In the genomic region with DNA sequence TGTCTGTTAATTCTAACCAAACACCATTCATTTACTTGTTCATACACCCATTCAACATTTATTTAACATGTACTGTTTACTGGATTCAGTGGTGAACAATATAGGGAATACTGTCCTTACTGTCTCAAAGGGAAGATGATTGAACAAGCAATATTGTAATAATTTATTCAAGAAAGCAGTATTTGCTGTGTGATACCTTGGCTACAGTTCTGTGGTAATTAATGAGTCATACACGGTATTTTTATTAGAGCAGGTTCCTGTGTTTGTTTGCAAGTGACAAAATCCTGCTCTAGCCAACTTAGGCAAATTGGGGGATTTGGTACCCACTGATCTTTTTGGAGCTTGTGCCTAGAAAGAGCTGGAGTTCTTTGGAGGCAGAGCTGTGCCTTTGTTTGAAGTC, we compare ENCODE assay signal across 15 cellular contexts. TPM values are rescaled to one million over a fixed set of nuclear protein-coding genes. Genes with fewer than 3 reads are reported as not detected.
DNase-seq lines count a peak whose midpoint lies in the region; ATAC-seq, FAIRE-seq and TF ChIP-seq lines count a peak whose summit lies in the region.
"Had no signal": no experiment of that assay in that cellular context is flagged by ENCODE, and none has a peak within 500 bp of the region (broad histone marks: within the 10 kb centered on the region; RNA-seq: fewer than 3 reads in every experiment).

No MANE protein-coding gene starts in this region.

- H4K20me1 ChIP-seq in astrocyte (ENCODE audit: insufficient read depth, low read length) (no peaks in the 10 kb centered on the region), endothelial cell of umbilical vein (replicated peaks; ENCODE audit: control insufficient read depth, extremely low read depth, insufficient read depth, low read length) (no peaks in the 10 kb centered on the region)

- H3K27ac ChIP-seq in astrocyte (ENCODE audit: low read depth, low read length) (no peak overlapping the region), endothelial cell of umbilical vein (ENCODE audit: insufficient read depth, low read depth, low read length) (no peak overlapping the region), gastroesophageal sphincter (no peak overlapping the region)

- H3K4me1 Mint-ChIP-seq in astrocyte (ENCODE audit: low read depth, unreplicated experiment): no peaks in the 10 kb centered on the region
- H3K4me1 Mint-ChIP-seq: H9 had no signal

- WGBS in gastroesophageal sphincter (ENCODE audit: low coverage in 1 of 2), 2 donors: 60 to 69% methylated on average over 1 of the region's 1 CpG

- no peak overlapping the region for H3K27ac Mint-ChIP-seq in astrocyte (ENCODE audit: unreplicated experiment)

- dilution Hi-C loops in endothelial cell of umbilical vein (cut with MboI; ENCODE audit: extremely low pct_ligation_motif_present, low sequenced_read_pairs): no loop called here

- FAIRE-seq in HTR-8/SVneo (lab: Jason Lieb, UNC) (peak; percentile 87), astrocyte (lab: Jason Lieb, UNC) (peak; percentile 41), endothelial cell of umbilical vein (lab: Jason Lieb, UNC) (no peak), urothelium cell line (lab: Jason Lieb, UNC) (no peak)
- FAIRE-seq: D721Med, G401.6, GM12891, H1 had no signal

- H2AFZ ChIP-seq in astrocyte (ENCODE audit: low read depth, low read length) (no peak overlapping the region), endothelial cell of umbilical vein (ENCODE audit: low read depth, low read length) (no peak overlapping the region)

- TF ChIP-seq POLR2A in endothelial cell of umbilical vein (IDR thresholded peaks at IDR 0.05; ENCODE audit: low read depth, low read length) (no peak), gastroesophageal sphincter (IDR thresholded peaks at IDR 0.05) (no peak)

- no peaks in the 10 kb centered on the region for H3K9me3 Mint-ChIP-seq in astrocyte (ENCODE audit: unreplicated experiment)
- H3K9me3 Mint-ChIP-seq: CD4-positive, CD25-positive, alpha-beta regulatory T cell; H9 had no signal

- no peak overlapping the region for H3K4me3 Mint-ChIP-seq in astrocyte (ENCODE audit: unreplicated experiment)
- H3K4me3 Mint-ChIP-seq: CD4-positive, CD25-positive, alpha-beta regulatory T cell; H9 had no signal

- no peak for TF ChIP-seq EP300 in gastroesophageal sphincter (IDR thresholded peaks at IDR 0.05)

- H3K9me3 ChIP-seq in astrocyte (ENCODE audit: insufficient read depth, low read depth, low read length) (no peaks in the 10 kb centered on the region), endothelial cell of umbilical vein (replicated peaks; ENCODE audit: control insufficient read depth, insufficient read depth, low read length) (no peaks in the 10 kb centered on the region), gastroesophageal sphincter (no peaks in the 10 kb centered on the region)
- H3K9me3 ChIP-seq: BE2C, Caco-2 had no signal

- no peak overlapping the region for H3K4me2 ChIP-seq in astrocyte (ENCODE audit: low read length)
- H3K4me2 ChIP-seq in endothelial cell of umbilical vein (ENCODE audit: insufficient read depth, low read length): no peak overlapping the region

- CTCF ChIA-PET in endothelial cell of umbilical vein (lab: Charles Lee): interaction anchor here (1.0 to 1.7 kb wide), 3 partner anchors 15 to 44 kb away, joined by 3 to 4 read pairs (median 4); no protein-coding TSS in a partner anchor

- H3K27me3 ChIP-seq in astrocyte (ENCODE audit: insufficient read depth, low read length) (no peaks in the 10 kb centered on the region), endothelial cell of umbilical vein (ENCODE audit: control insufficient read depth in 2 of 2, insufficient read depth in 2 of 2, low read length in 2 of 2) (no peaks in the 10 kb centered on the region), gastroesophageal sphincter (no peaks in the 10 kb centered on the region)
- H3K27me3 ChIP-seq: BE2C had no signal

- H3K36me3 Mint-ChIP-seq in astrocyte (ENCODE audit: low read depth, unreplicated experiment): peaks cover 11% of the 10 kb centered on the region

- no peak for TF ChIP-seq CTCF in astrocyte (IDR thresholded peaks at IDR 0.05; ENCODE audit: insufficient read depth, low read depth, low read length)
- no peak for TF ChIP-seq CTCF in endothelial cell of umbilical vein (IDR thresholded peaks at IDR 0.05; ENCODE audit: extremely low read depth in 1 of 2, insufficient read depth in 1 of 2, low read depth in 1 of 2, low read length in 2 of 2)
- TF ChIP-seq CTCF in gastroesophageal sphincter (IDR thresholded peaks at IDR 0.05): no peak

- H3K9me1 ChIP-seq in endothelial cell of umbilical vein (replicated peaks; ENCODE audit: control insufficient read depth, extremely low read depth, insufficient read depth, low read length): no peaks in the 10 kb centered on the region

- no peaks in the 10 kb centered on the region for H3K27me3 Mint-ChIP-seq in astrocyte (ENCODE audit: low read depth, unreplicated experiment)
- H3K27me3 Mint-ChIP-seq: CD4-positive, CD25-positive, alpha-beta regulatory T cell had no signal

- H3K4me3 ChIP-seq in astrocyte (ENCODE audit: insufficient read depth, low read depth, low read length): no peak overlapping the region
- no peak overlapping the region for H3K4me3 ChIP-seq in endothelial cell of umbilical vein (replicated peaks in 1 of 3; ENCODE audit: insufficient read depth in 1 of 3, low read depth in 1 of 3, low read length in 3 of 3)
- H3K4me3 ChIP-seq in gastroesophageal sphincter: no peak overlapping the region

- H3K79me2 ChIP-seq in astrocyte (ENCODE audit: insufficient read depth, low read length) (no peaks in the 10 kb centered on the region), endothelial cell of umbilical vein (ENCODE audit: control insufficient read depth, insufficient read depth, low read length) (no peaks in the 10 kb centered on the region)

- H3K36me3 ChIP-seq in astrocyte (ENCODE audit: insufficient read depth, low read length) (peaks cover 22% of the 10 kb centered on the region), endothelial cell of umbilical vein (ENCODE audit: control insufficient read depth in 2 of 2, extremely low read depth in 1 of 2, insufficient read depth in 2 of 2, low read length in 2 of 2) (peaks cover 2 to 10% of the 10 kb centered on the region in 2 experiments), gastroesophageal sphincter (peaks cover 0 to 93% of the 10 kb centered on the region in 2 donors)

- H3K4me1 ChIP-seq in astrocyte (ENCODE audit: insufficient read depth, low read length): no peaks in the 10 kb centered on the region
- H3K4me1 ChIP-seq in endothelial cell of umbilical vein (ENCODE audit: control insufficient read depth, extremely low read depth, insufficient read depth, low read length): peaks cover 9% of the 10 kb centered on the region
- no peaks in the 10 kb centered on the region for H3K4me1 ChIP-seq in gastroesophageal sphincter
- H3K4me1 ChIP-seq: BE2C, Caco-2 had no signal

- ATAC-seq in gastroesophageal sphincter: no peak

- POLR2A ChIA-PET in endothelial cell of umbilical vein (lab: Charles Lee): no interaction called here

- DNase-seq in HTR-8/SVneo (ENCODE audit: insufficient read length, low spot score) (no peak), astrocyte (ENCODE audit: low read depth) (no peak), endothelial cell of umbilical vein (ENCODE audit: low read depth, low spot score) (peak; percentile 47), activated gamma-delta T cell treated with Interleukin-2 at 50 U/mL for 16 hours (no peak), urothelium cell line (ENCODE audit: low spot score) (no peak)
- DNase-seq: BE2C; C1 segment of cervical spinal cord; Caco-2; CD4-positive, CD25-positive, alpha-beta regulatory T cell; H9 had no signal

- intact Hi-C loops in endothelial cell of umbilical vein (cut with micrococcal nuclease): loop anchor here (1.0 kb wide), 1 partner anchor 9 kb away; no protein-coding TSS in a partner anchor

- no TSS peak for BruUV-seq in endothelial cell of umbilical vein (replicated peaks; lab: Mats Ljungman, UMichigan)

- no peak overlapping the region for H3K9ac ChIP-seq in astrocyte (ENCODE audit: low read length)
- no peak overlapping the region for H3K9ac ChIP-seq in endothelial cell of umbilical vein (replicated peaks; ENCODE audit: extremely low read depth, insufficient read depth, low read length)

RNA-seq across cellular contexts. Expression of gene PIH1D2, which starts 15.7 kb away (rescaled TPM):
- total RNA-seq in astrocyte: 1.0 and 1.3 TPM in 2 replicates
- total RNA-seq in endothelial cell of umbilical vein: 1.3 and 1.8 TPM in 2 replicates
- 0.49 and 0.51 TPM in 2 replicates for polyA plus RNA-seq in endothelial cell of umbilical vein
- polyA plus RNA-seq in endothelial cell of umbilical vein (2011; cell fraction: cytosol; rRNA removed): 1.1 TPM in 2 replicates
- polyA plus RNA-seq in endothelial cell of umbilical vein (2011; cell fraction: nucleus; rRNA removed): 1.7 TPM in 2 replicates
- polyA plus RNA-seq in endothelial cell of umbilical vein (2012): 0.89 and 1.1 TPM in 2 replicates
- polyA minus RNA-seq in endothelial cell of umbilical vein: 0.70 and 1.6 TPM in 2 replicates
- not detected for polyA minus RNA-seq in endothelial cell of umbilical vein (2011; cell fraction: cytosol; rRNA and poly(A)+ RNA removed)
- 0.43 and 0.58 TPM in 2 replicates for polyA minus RNA-seq in endothelial cell of umbilical vein (2011; cell fraction: nucleus; rRNA and poly(A)+ RNA removed)
- 1 to 10 TPM; 1.8 to 4.2 (median 3.2) TPM for total RNA-seq in gastroesophageal sphincter
- polyA plus RNA-seq: CD4-positive, CD25-positive, alpha-beta regulatory T cell had no signal

RNA-seq across cellular contexts. Expression of gene NKAPD1, which starts 16.0 kb away (rescaled TPM):
- total RNA-seq in astrocyte (24.3 and 27.7 TPM in 2 replicates), endothelial cell of umbilical vein (16.7 and 18.5 TPM in 2 replicates), gastroesophageal sphincter (10 to 100 TPM; 14.4 to 21.5 (median 16.4) TPM)
- polyA plus RNA-seq in endothelial cell of umbilical vein: 5.2 and 7.2 TPM in 2 replicates
- 11.1 and 13.5 TPM in 2 replicates for polyA plus RNA-seq in endothelial cell of umbilical vein (2011; cell fraction: cytosol; rRNA removed)
- 7.0 and 12.4 TPM in 2 replicates for polyA plus RNA-seq in endothelial cell of umbilical vein (2011; cell fraction: nucleus; rRNA removed)
- 15.4 and 19.4 TPM in 2 replicates for polyA plus RNA-seq in endothelial cell of umbilical vein (2012)
- 9.2 and 9.8 TPM in 2 replicates for polyA minus RNA-seq in endothelial cell of umbilical vein
- 5.8 TPM for polyA minus RNA-seq in endothelial cell of umbilical vein (2011; cell fraction: cytosol; rRNA and poly(A)+ RNA removed)
- 8.0 and 11.1 TPM in 2 replicates for polyA minus RNA-seq in endothelial cell of umbilical vein (2011; cell fraction: nucleus; rRNA and poly(A)+ RNA removed)

RNA-seq across cellular contexts. Expression of gene TIMM8B, which starts 28.5 kb away (rescaled TPM):
- total RNA-seq in astrocyte: 68.1 and 68.9 TPM in 2 replicates
- total RNA-seq in endothelial cell of umbilical vein: 64.1 and 77.0 TPM in 2 replicates
- polyA plus RNA-seq in endothelial cell of umbilical vein: 110 and 120 TPM in 2 replicates
- polyA plus RNA-seq in endothelial cell of umbilical vein (2011; cell fraction: cytosol; rRNA removed): 175 and 178 TPM in 2 replicates
- polyA plus RNA-seq in endothelial cell of umbilical vein (2011; cell fraction: nucleus; rRNA removed): 45.3 and 51.5 TPM in 2 replicates
- polyA plus RNA-seq in endothelial cell of umbilical vein (2012): 91.8 and 147 TPM in 2 replicates
- 50.4 and 63.8 TPM in 2 replicates for polyA minus RNA-seq in endothelial cell of umbilical vein
- polyA minus RNA-seq in endothelial cell of umbilical vein (2011; cell fraction: cytosol; rRNA and poly(A)+ RNA removed): 16.5 TPM
- 8.4 and 10.0 TPM in 2 replicates for polyA minus RNA-seq in endothelial cell of umbilical vein (2011; cell fraction: nucleus; rRNA and poly(A)+ RNA removed)
- 10 to 100 TPM; 19.2 to 37.6 (median 24.8) TPM for total RNA-seq in gastroesophageal sphincter

RNA-seq across cellular contexts. Expression of gene SDHD, which starts 28.6 kb away (rescaled TPM):
- total RNA-seq in astrocyte (45.2 and 46.5 TPM in 2 replicates), endothelial cell of umbilical vein (72.3 and 79.0 TPM in 2 replicates), gastroesophageal sphincter (100 to 1,000 TPM; 102 to 120 (median 113) TPM)
- 169 and 190 TPM in 2 replicates for polyA plus RNA-seq in endothelial cell of umbilical vein
- polyA plus RNA-seq in endothelial cell of umbilical vein (2011; cell fraction: cytosol; rRNA removed): 139 and 153 TPM in 2 replicates
- polyA plus RNA-seq in endothelial cell of umbilical vein (2011; cell fraction: nucleus; rRNA removed): 65.4 and 89.7 TPM in 2 replicates
- polyA plus RNA-seq in endothelial cell of umbilical vein (2012): 93.9 and 121 TPM in 2 replicates
- polyA minus RNA-seq in endothelial cell of umbilical vein: 260 and 279 TPM in 2 replicates
- polyA minus RNA-seq in endothelial cell of umbilical vein (2011; cell fraction: cytosol; rRNA and poly(A)+ RNA removed): 66.4 TPM
- polyA minus RNA-seq in endothelial cell of umbilical vein (2011; cell fraction: nucleus; rRNA and poly(A)+ RNA removed): 21.3 and 39.3 TPM in 2 replicates

RNA-seq across cellular contexts. Expression of gene DLAT, which starts 32.9 kb away (rescaled TPM):
- 31.8 and 34.2 TPM in 2 replicates for total RNA-seq in astrocyte
- 40.1 and 41.3 TPM in 2 replicates for total RNA-seq in endothelial cell of umbilical vein
- polyA plus RNA-seq in endothelial cell of umbilical vein: 10.5 and 13.3 TPM in 2 replicates
- 18.3 and 22.7 TPM in 2 replicates for polyA plus RNA-seq in endothelial cell of umbilical vein (2011; cell fraction: cytosol; rRNA removed)
- polyA plus RNA-seq in endothelial cell of umbilical vein (2011; cell fraction: nucleus; rRNA removed): 14.8 and 16.6 TPM in 2 replicates
- 24.6 and 38.2 TPM in 2 replicates for polyA plus RNA-seq in endothelial cell of umbilical vein (2012)
- polyA minus RNA-seq in endothelial cell of umbilical vein: 20.8 and 22.5 TPM in 2 replicates
- 43.5 TPM for polyA minus RNA-seq in endothelial cell of umbilical vein (2011; cell fraction: cytosol; rRNA and poly(A)+ RNA removed)
- polyA minus RNA-seq in endothelial cell of umbilical vein (2011; cell fraction: nucleus; rRNA and poly(A)+ RNA removed): 11.1 and 12.8 TPM in 2 replicates
- total RNA-seq in gastroesophageal sphincter: 10 to 100 TPM; 18.2 to 38.6 (median 32.1) TPM
